Comparison of ENCODE assay signal across 9 cellular contexts in genomic region chr12:24815087-24815423, GRCh38.
DNase-seq lines count a peak whose midpoint lies in the region; ATAC-seq and TF ChIP-seq lines count a peak whose summit lies in the region.
"Had no signal": no experiment of that assay in that cellular context is flagged by ENCODE, and none has a peak within 500 bp of the region (broad histone marks: within the 10 kb centered on the region; RNA-seq: fewer than 3 reads in every experiment).

No MANE protein-coding gene starts in this region.

- 5 to 25% (median 23%) methylated on average over 1 of the region's 1 CpG for WGBS in spleen, 5 donors

- peaks cover 29% of the 10 kb centered on the region for H3K36me3 Mint-ChIP-seq in activated CD4-positive, alpha-beta T cell treated with anti-CD3 and anti-CD28 coated beads, Interleukin-2, amount 10 ng/mL, durations not matched to agents 24 days and 14 days (ENCODE audit: low read depth)

- H3K4me1 Mint-ChIP-seq in activated CD4-positive, alpha-beta T cell treated with anti-CD3 and anti-CD28 coated beads, Interleukin-2, amount 10 ng/mL, durations not matched to agents 24 days and 14 days = peaks cover 20% of the 10 kb centered on the region

- intact Hi-C loops in activated CD4-positive, alpha-beta T cell treated with anti-CD3 and anti-CD28 coated beads, Interleukin-2, amount 10 ng/mL, durations not matched to agents 24 days and 14 days (cut with micrococcal nuclease) = no loop called here
- intact Hi-C loops in spleen (cut with DNase I; ENCODE audit: low total_unique reads) = no loop called here

- H3K4me3 Mint-ChIP-seq in activated CD4-positive, alpha-beta T cell treated with anti-CD3 and anti-CD28 coated beads, Interleukin-2, amount 10 ng/mL, durations not matched to agents 24 days and 14 days = peak overlapping the region; percentile 82

- H3K4me1 ChIP-seq in Peyer's patch (no peaks in the 10 kb centered on the region), spleen (peaks cover 5 to 29% (median 13%) of the 10 kb centered on the region in 6 donors)

- H3K27me3 ChIP-seq in Peyer's patch (no peaks in the 10 kb centered on the region), spleen (replicated peaks in 1 of 7) (no peaks in the 10 kb centered on the region), MG63 (no peaks in the 10 kb centered on the region)

- no peaks in the 10 kb centered on the region for H3K36me3 ChIP-seq in Peyer's patch
- H3K36me3 ChIP-seq in spleen = no peaks in the 10 kb centered on the region
- peaks cover 17% of the 10 kb centered on the region for H3K36me3 ChIP-seq in MG63

- TF ChIP-seq CTCF in Peyer's patch (IDR thresholded peaks at IDR 0.05) (no peak), spleen (IDR thresholded peaks at IDR 0.05 in 8 of 11, conservative IDR thresholded peaks at IDR 0.05 in 3 of 11) (no peak)

- peak; percentile 34 for ATAC-seq in HG02798 (IDR thresholded peaks at IDR 0.05; ENCODE audit: poor library complexity, unreplicated experiment)

- H3K27ac ChIP-seq in Peyer's patch (peak overlapping the region; percentile 37 to 62 (median 47)), spleen (peak overlapping the region in 7 of 8 donors; percentile 10 to 81 (median 69))
- H3K27ac ChIP-seq: epithelial cell of prostate had no signal

- no peaks in the 10 kb centered on the region for H3K27me3 Mint-ChIP-seq in activated CD4-positive, alpha-beta T cell treated with anti-CD3 and anti-CD28 coated beads, Interleukin-2, amount 10 ng/mL, durations not matched to agents 24 days and 14 days

- H3K9me3 Mint-ChIP-seq in activated CD4-positive, alpha-beta T cell treated with anti-CD3 and anti-CD28 coated beads, Interleukin-2, amount 10 ng/mL, durations not matched to agents 24 days and 14 days = peaks cover 13% of the 10 kb centered on the region

- TF ChIP-seq POLR2A in Peyer's patch (IDR thresholded peaks at IDR 0.05) (no peak), spleen (IDR thresholded peaks at IDR 0.05) (no peak)

- DNase-seq in activated CD4-positive, alpha-beta T cell treated with anti-CD3 and anti-CD28 coated beads, Interleukin-2, amount 10 ng/mL, durations not matched to agents 24 days and 14 days = no peak
- no peak for DNase-seq in activated CD4-positive, alpha-beta T cell treated with anti-CD3 and anti-CD28 coated beads, Interleukin-2, amount 50 U/mL, for 1 hour
- DNase-seq in Peyer's patch = no peak
- DNase-seq in spleen = no peak
- DNase-seq in MG63 = no peak
- DNase-seq in DMS114 treated with DMSO at 0.1 percent for 48 hours (lab: John Stamatoyannopoulos, UW; ENCODE audit: unreplicated experiment) = no peak
- no peak for DNase-seq in NCI-H2171 treated with DMSO at 0.1 percent for 48 hours (lab: John Stamatoyannopoulos, UW)

- H3K4me3 ChIP-seq in Peyer's patch = peak overlapping the region in 2 of 4 donors; percentile 30 to 50
- H3K4me3 ChIP-seq in spleen = peak overlapping the region in 3 of 8 donors; percentile 8 to 46 (median 21)
- no peak overlapping the region for H3K4me3 ChIP-seq in MG63

- peak overlapping the region; percentile 82 for H3K27ac Mint-ChIP-seq in activated CD4-positive, alpha-beta T cell treated with anti-CD3 and anti-CD28 coated beads, Interleukin-2, amount 10 ng/mL, durations not matched to agents 24 days and 14 days

- H3K9me3 ChIP-seq in Peyer's patch (no peaks in the 10 kb centered on the region), spleen (no peaks in the 10 kb centered on the region), MG63 (no peaks in the 10 kb centered on the region)
